ENCODE assay signal across 13 cellular contexts in the genomic region with DNA sequence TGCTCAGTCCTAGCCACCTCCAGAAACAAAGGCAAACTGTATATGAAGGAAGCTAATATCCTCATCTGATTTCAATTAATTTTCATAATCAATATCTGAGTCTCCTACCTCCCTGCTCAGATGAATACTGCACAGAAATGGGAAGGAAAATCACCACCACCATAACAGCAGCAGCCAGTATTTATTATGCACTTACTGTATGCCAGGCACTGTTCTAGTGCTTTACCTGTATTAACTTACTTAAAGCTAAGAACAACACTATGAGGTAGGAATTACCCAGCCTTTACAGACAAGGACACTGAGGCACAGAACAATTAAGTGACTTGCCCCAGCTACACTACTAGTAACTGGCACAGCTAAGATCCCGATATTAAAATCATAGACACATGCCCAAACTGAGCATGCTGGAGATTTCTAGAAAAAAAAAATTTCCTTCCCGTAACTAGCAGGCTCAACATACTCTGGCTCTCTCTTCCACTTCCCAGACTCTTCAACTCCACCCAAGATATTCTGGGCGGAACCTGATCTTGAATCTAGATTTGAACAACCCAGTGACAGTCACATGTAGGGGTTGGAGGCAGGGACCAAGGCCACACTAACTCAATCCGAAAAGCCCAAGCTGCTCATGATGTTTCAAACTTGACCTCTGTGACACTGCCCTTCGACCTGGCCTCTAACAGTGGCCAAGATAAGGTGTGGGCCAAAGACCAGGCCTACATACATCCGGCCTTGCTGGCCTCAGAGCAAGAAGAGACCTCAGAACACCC. TPM values are rescaled to one million over a fixed set of nuclear protein-coding genes. Genes with fewer than 3 reads are reported as not detected.
DNase-seq lines count a peak whose midpoint lies in the region; ATAC-seq and TF ChIP-seq lines count a peak whose summit lies in the region.
"Had no signal": no experiment of that assay in that cellular context is flagged by ENCODE, and none has a peak within 500 bp of the region (broad histone marks: within the 10 kb centered on the region; RNA-seq: fewer than 3 reads in every experiment).

No MANE protein-coding gene starts in this region.

- TF ChIP-seq POLR2A in uterus (IDR thresholded peaks at IDR 0.05), result no peak

- H3K4me3 ChIP-seq in heart right ventricle (peak overlapping the region in 6 of 10 donors; percentile 15 to 98 (median 78)), ascending aorta (peak overlapping the region in 1 of 2 donors; percentile 5), uterus (no peak overlapping the region)

- intact Hi-C loops in heart right ventricle (cut with DNase I), result loop anchor here in 3 of 10 donors (5.0 kb wide), 3 partner anchors 73 to 88 kb away; a partner anchor contains a TSS
- intact Hi-C loops in Right ventricle myocardium superior (cut with DNase I), result no loop called here
- intact Hi-C loops in ascending aorta (cut with DNase I), result loop anchor here (5.0 kb wide), 1 partner anchor 67 kb away; a partner anchor contains a TSS
- intact Hi-C loops in uterus (cut with DNase I; ENCODE audit: low total_unique reads), result no loop called here

- H3K4me1 ChIP-seq in heart right ventricle, result peaks cover 5 to 63% (median 46%) of the 10 kb centered on the region in 9 donors
- H3K4me1 ChIP-seq in ascending aorta, result peaks cover 0 to 7% of the 10 kb centered on the region in 2 donors
- H3K4me1 ChIP-seq in uterus, result no peaks in the 10 kb centered on the region

- DNase-seq in heart right ventricle, result peak in 1 of 2 donors; percentile 29
- DNase-seq in Right ventricle myocardium superior, result no peak
- no peak for DNase-seq in ascending aorta (ENCODE audit: low spot score in 2 of 2)
- no peak for DNase-seq in memory B cell (ENCODE audit: low spot score in 2 of 2)
- peak in 1 of 2 donors; percentile 53 for DNase-seq in uterus
- DNase-seq in NCI-H1930 (lab: John Stamatoyannopoulos, UW), result no peak
- DNase-seq: anterior cingulate cortex, NCI-H1436, retina, substantia nigra, SW 1271 had no signal

- H3K27ac ChIP-seq in heart right ventricle (peak overlapping the region in 9 of 10 donors; percentile 47 to 95 (median 91)), ascending aorta (peak overlapping the region; percentile 41 to 58), uterus (peak overlapping the region; percentile 37 to 89)

- peaks cover 0 to 57% (median 27%) of the 10 kb centered on the region in 9 donors for H3K36me3 ChIP-seq in heart right ventricle
- peaks cover 11 to 34% of the 10 kb centered on the region in 2 donors for H3K36me3 ChIP-seq in ascending aorta
- H3K36me3 ChIP-seq in uterus, result no peaks in the 10 kb centered on the region

- no peaks in the 10 kb centered on the region for H3K27me3 Mint-ChIP-seq in memory B cell

- peak overlapping the region; percentile 73 for H3K27ac Mint-ChIP-seq in memory B cell

- H3K4me3 Mint-ChIP-seq in memory B cell, result peak overlapping the region; percentile 59

- H3K27me3 ChIP-seq in heart right ventricle, result no peaks in the 10 kb centered on the region
- no peaks in the 10 kb centered on the region for H3K27me3 ChIP-seq in ascending aorta
- H3K27me3 ChIP-seq in uterus, result no peaks in the 10 kb centered on the region

- TF ChIP-seq CTCF in heart right ventricle (IDR thresholded peaks at IDR 0.05), result no peak
- no peak for TF ChIP-seq CTCF in ascending aorta (IDR thresholded peaks at IDR 0.05)
- TF ChIP-seq CTCF in uterus (IDR thresholded peaks at IDR 0.05), result no peak

- H3K4me1 Mint-ChIP-seq in memory B cell, result peaks cover 52% of the 10 kb centered on the region

- 51 to 71% methylated on average over 6 of the region's 6 CpGs for WGBS in heart right ventricle, 2 donors

- no peaks in the 10 kb centered on the region for H3K9me3 Mint-ChIP-seq in memory B cell

- H3K36me3 Mint-ChIP-seq in memory B cell, result peaks cover 15% of the 10 kb centered on the region

- peak in 5 of 8 donors; percentile 3 to 52 (median 8) for ATAC-seq in heart right ventricle
- ATAC-seq in Right ventricle myocardium superior (ENCODE audit: poor library complexity), result no peak
- ATAC-seq in memory B cell (ENCODE audit: low read depth), result no peak
- ATAC-seq in HG02885 (IDR thresholded peaks at IDR 0.05; ENCODE audit: poor library complexity, unreplicated experiment), result no peak
- ATAC-seq in GM21529 (IDR thresholded peaks at IDR 0.05; ENCODE audit: unreplicated experiment), result no peak

- H3K9me3 ChIP-seq in heart right ventricle, result no peaks in the 10 kb centered on the region
- no peaks in the 10 kb centered on the region for H3K9me3 ChIP-seq in ascending aorta
- no peaks in the 10 kb centered on the region for H3K9me3 ChIP-seq in uterus

RNA-seq across cellular contexts. Expression of a gene that starts 3.9 kb away (rescaled TPM):
- total RNA-seq in heart right ventricle, result 10 to 100 TPM in 8 of 10 donors, 1 to 10 TPM in 2; 8.7 to 32.7 (median 17.3) TPM
- polyA plus RNA-seq in heart right ventricle, result 10 to 100 TPM in 1 of 2 donors, 1 to 10 TPM in 1; 4.9 to 15.1 TPM
- 15.4 TPM for total RNA-seq in Right ventricle myocardium superior
- total RNA-seq in ascending aorta, result 65.3 TPM
- 10 to 100 TPM; 17.4 to 80.0 (median 35.0) TPM for total RNA-seq in uterus

RNA-seq across cellular contexts. Expression of a gene that starts 50.9 kb away (rescaled TPM):
- total RNA-seq in heart right ventricle (10 to 100 TPM in 1 of 10 donors, 1 to 10 TPM in 9; 6.7 to 10.3 (median 8.5) TPM), Right ventricle myocardium superior (8.0 TPM), ascending aorta (4.8 TPM), uterus (10 to 100 TPM in 3 of 4 donors, 1 to 10 TPM in 1; 6.9 to 26.1 (median 14.3) TPM)
- 1 to 10 TPM; 5.2 to 6.8 TPM for polyA plus RNA-seq in heart right ventricle

Comparison
In these comparisons a context has a peak if more than half of its experiments do, and no peak if none do; other contexts are left out.
1. ATAC-seq: peak in heart right ventricle (5 of 8); none in Right ventricle myocardium superior (single experiment), memory B cell (single experiment), HG02885 (single experiment) and GM21529 (single experiment).
2. H3K4me3 ChIP-seq: peak in heart right ventricle (6 of 10); none in uterus (0 of 2).
3. Peak in every context shown above with its lines, with median percentiles within 50 percentile points of each other: H3K27ac ChIP-seq.